In genomic region chr11:2662430-2663299, GRCh38 we compare ENCODE assay signal across 18 cellular contexts. TPM values are rescaled to one million over a fixed set of nuclear protein-coding genes. Genes with fewer than 3 reads are reported as not detected.
DNase-seq lines count a peak whose midpoint lies in the region; ATAC-seq, FAIRE-seq and TF ChIP-seq lines count a peak whose summit lies in the region.
"Had no signal": no experiment of that assay in that cellular context is flagged by ENCODE, and none has a peak within 500 bp of the region (broad histone marks: within the 10 kb centered on the region; RNA-seq: fewer than 3 reads in every experiment).

No MANE protein-coding gene starts in this region.

- ATAC-seq in sciatic nerve = no peak

- H3K27ac ChIP-seq in SJCRH30 (peak overlapping the region; percentile 87), kidney (ENCODE audit: low read depth in 2 of 2, low read length in 2 of 2) (no peak overlapping the region)
- H3K27ac ChIP-seq: PC-9 had no signal

- no peak for FAIRE-seq in kidney (lab: Jason Lieb, UNC)
- FAIRE-seq: G401.6, GM18507 had no signal

- peaks cover 20% of the 10 kb centered on the region for H3K4me1 ChIP-seq in SJCRH30
- H3K4me1 ChIP-seq in kidney (ENCODE audit: control insufficient read depth in 1 of 2, insufficient read depth in 1 of 2, low read depth in 1 of 2, low read length in 2 of 2) = no peaks in the 10 kb centered on the region

- no peaks in the 10 kb centered on the region for H3K27me3 ChIP-seq in SJCRH30

- DNase-seq in D341Med (ENCODE audit: low spot score) (peak; percentile 18), SJCRH30 (peak; percentile 84 to 87), kidney (peak; percentile 50), sciatic nerve (ENCODE audit: low spot score) (peak; percentile 51), activated gamma-delta T cell treated with Interleukin-2 at 50 U/mL for 16 hours (no peak), SKM-1 (lab: John Stamatoyannopoulos, UW; ENCODE audit: unreplicated experiment) (no peak), occipital lobe (lab: John Stamatoyannopoulos, UW) (no peak)
- DNase-seq: C1 segment of cervical spinal cord, DND-41, GOT3, NCI-H1048, NCI-H146, NCI-H2081 treated with DMSO at 0.1 percent for 48 hours, NCI-H510A treated with DMSO at 0.1 percent for 48 hours, NCI-H82, PC-9 had no signal

- H3K9ac ChIP-seq in kidney (ENCODE audit: low read length in 2 of 2) = no peak overlapping the region

- H3K9me3 ChIP-seq in SJCRH30 (replicated peaks) (peaks cover 22% of the 10 kb centered on the region), kidney (ENCODE audit: control insufficient read depth in 1 of 2, low read length in 2 of 2) (peaks cover 0 to 32% of the 10 kb centered on the region in 2 donors)

- no peak for TF ChIP-seq CTCF in kidney (IDR thresholded peaks at IDR 0.05; ENCODE audit: borderline replicate concordance, extremely low read depth, insufficient read depth)

- H3K36me3 ChIP-seq in SJCRH30 = peaks cover 73% of the 10 kb centered on the region
- H3K36me3 ChIP-seq in kidney (ENCODE audit: control insufficient read depth in 1 of 2, insufficient read depth in 2 of 2, low read length in 2 of 2) = peaks cover 0 to 6% of the 10 kb centered on the region in 2 donors

- intact Hi-C loops in kidney (cut with DNase I) (no loop called here), sciatic nerve (cut with DNase I) (no loop called here)

- H3K4me3 ChIP-seq in SJCRH30 = no peak overlapping the region
- H3K4me3 ChIP-seq in kidney (ENCODE audit: low read length in 2 of 2) = no peak overlapping the region
- H3K4me3 ChIP-seq: PC-9 had no signal

RNA-seq across cellular contexts. Expression of gene KCNQ1OT1, which starts 37.1 kb away (rescaled TPM):
- total RNA-seq in SJCRH30 (2014; rRNA removed; shearing (Covaris generic)) = 8.5 and 12.3 TPM in 2 replicates
- total RNA-seq in kidney (4.4 TPM), sciatic nerve (7.2 TPM), occipital lobe (2.8 TPM)
- 0.22 TPM for polyA plus RNA-seq in kidney (ENCODE audit: insufficient read depth, low read depth, low replicate concordance)

Comparison
In these comparisons a context has a peak if more than half of its experiments do, and no peak if none do; other contexts are left out.
1. DNase-seq: peak in D341Med (single experiment), SJCRH30 (2 of 2), kidney (single experiment) and sciatic nerve (single experiment); none in activated gamma-delta T cell treated with Interleukin-2 at 50 U/mL for 16 hours (single experiment), SKM-1 (single experiment) and occipital lobe (single experiment).